Comparison of ENCODE assay signal across 10 cellular contexts in genomic region chr12:69331846-69332684, GRCh38. TPM values are rescaled to one million over a fixed set of nuclear protein-coding genes. Genes with fewer than 3 reads are reported as not detected.
DNase-seq lines count a peak whose midpoint lies in the region; FAIRE-seq and TF ChIP-seq lines count a peak whose summit lies in the region.
"Had no signal": no experiment of that assay in that cellular context is flagged by ENCODE, and none has a peak within 500 bp of the region (broad histone marks: within the 10 kb centered on the region; RNA-seq: fewer than 3 reads in every experiment).

No MANE protein-coding gene starts in this region.

- H4K20me1 ChIP-seq in SK-N-SH (ENCODE audit: insufficient read depth): no peaks in the 10 kb centered on the region

- TF ChIP-seq CTCF in HL-60 (IDR thresholded peaks at IDR 0.05; ENCODE audit: insufficient read depth, low read length): no peak
- no peak for TF ChIP-seq CTCF in colonic mucosa (IDR thresholded peaks at IDR 0.05)
- TF ChIP-seq CTCF in nephron (IDR thresholded peaks at IDR 0.05; ENCODE audit: unreplicated experiment in 3 of 3): no peak
- no peak for TF ChIP-seq CTCF in GM20000 (IDR thresholded peaks at IDR 0.05; ENCODE audit: extremely low read depth, missing control alignments)
- TF ChIP-seq CTCF in SK-N-SH (IDR thresholded peaks at IDR 0.05): no peak

- H3K36me3 ChIP-seq in colonic mucosa (no peaks in the 10 kb centered on the region), SK-N-SH (replicated peaks in 1 of 2; ENCODE audit: control insufficient read depth in 1 of 2, insufficient read depth in 2 of 2, low read length in 1 of 2) (no peaks in the 10 kb centered on the region)

- H3K4me1 ChIP-seq in colonic mucosa (no peaks in the 10 kb centered on the region), SK-N-SH (ENCODE audit: control insufficient read depth in 1 of 2, insufficient read depth in 2 of 2, low read depth in 1 of 2, low read length in 1 of 2) (no peaks in the 10 kb centered on the region; a peak in 1 of 4 replicates)

- no peaks in the 10 kb centered on the region for H3K9me3 ChIP-seq in colonic mucosa
- H3K9me3 ChIP-seq in SK-N-SH: no peaks in the 10 kb centered on the region

- FAIRE-seq in HTR-8/SVneo (lab: Jason Lieb, UNC): no peak
- FAIRE-seq: endometrium, G401.6 had no signal

- peak overlapping the region in 1 of 2 donors; percentile 89 for H3K9ac ChIP-seq in colonic mucosa (ENCODE audit: low read depth in 2 of 2, low read length in 2 of 2)
- no peak overlapping the region for H3K9ac ChIP-seq in SK-N-SH

- CTCF ChIA-PET in SK-N-SH (lab: Yijun Ruan, JAX): interaction anchor here (0.8 to 2.1 kb wide), 4 partner anchors 15 to 238 kb away, joined by 3 to 7 read pairs (median 6); no protein-coding TSS in a partner anchor

- no peak overlapping the region for H2AFZ ChIP-seq in SK-N-SH (ENCODE audit: low read depth)

- no peaks in the 10 kb centered on the region for H3F3A ChIP-seq in SK-N-SH (replicated peaks; ENCODE audit: insufficient read depth)

- H3K9me3 Mint-ChIP-seq in nephron: no peaks in the 10 kb centered on the region

- H3K27ac ChIP-seq in HL-60 (replicated peaks) (peak overlapping the region; percentile 94), colonic mucosa (peak overlapping the region; percentile 86), SK-N-SH (ENCODE audit: low read depth in 2 of 2, low read length in 1 of 2) (no peak overlapping the region)

- H3K27ac Mint-ChIP-seq in nephron: peak overlapping the region; percentile 72 to 90 (median 76)

- WGBS in SK-N-SH (ENCODE audit: low lambda C conversion rate): 87% methylated on average over 20 of the region's 20 CpGs

- DNase-seq in CD1c-positive myeloid dendritic cell (ENCODE audit: extremely low spot score): peak; percentile 85
- DNase-seq in HL-60 (ENCODE audit: low read depth in 1 of 2, low spot score in 1 of 2): peak in 1 of 2 experiments; percentile 81
- peak; percentile 36 for DNase-seq in colonic mucosa
- DNase-seq in HTR-8/SVneo (ENCODE audit: insufficient read length, low spot score): no peak
- DNase-seq in GM20000 (ENCODE audit: low spot score): no peak
- DNase-seq in DMS153 (lab: John Stamatoyannopoulos, UW): no peak
- DNase-seq in SK-N-SH: no peak

- no peaks in the 10 kb centered on the region for H3K9me2 ChIP-seq in SK-N-SH

- TF ChIP-seq RAD21 in SK-N-SH (IDR thresholded peaks at IDR 0.05; ENCODE audit: low read length): no peak

- no peaks in the 10 kb centered on the region for H3K79me2 ChIP-seq in SK-N-SH (ENCODE audit: insufficient read depth)

- no peaks in the 10 kb centered on the region for H3K36me3 Mint-ChIP-seq in nephron (ENCODE audit: low read depth)

- TF ChIP-seq EP300 in SK-N-SH (IDR thresholded peaks at IDR 0.05; ENCODE audit: borderline replicate concordance in 1 of 2, low read depth in 1 of 2, low read length in 1 of 2): no peak

- H3K4me1 Mint-ChIP-seq in nephron: peaks cover 15% of the 10 kb centered on the region

- H3K27me3 Mint-ChIP-seq in nephron (ENCODE audit: low read depth): peaks cover 44% of the 10 kb centered on the region

- H3K4me2 ChIP-seq in SK-N-SH: no peak overlapping the region

- POLR2A ChIA-PET in SK-N-SH (lab: Yijun Ruan, JAX): no interaction called here

- H3K4me3 Mint-ChIP-seq in nephron: peak overlapping the region; percentile 37 to 70 (median 50)

- H3K4me3 ChIP-seq in HL-60 (replicated peaks; ENCODE audit: insufficient read depth, low read length): peak overlapping the region; percentile 42
- H3K4me3 ChIP-seq in colonic mucosa: peak overlapping the region; percentile 29
- no peak overlapping the region for H3K4me3 ChIP-seq in SK-N-SH (ENCODE audit: low read depth in 2 of 2, low read length in 1 of 2)

- H3K27me3 ChIP-seq in HL-60 (ENCODE audit: insufficient read depth, poor library complexity, severe bottlenecking) (no peaks in the 10 kb centered on the region), colonic mucosa (no peaks in the 10 kb centered on the region), SK-N-SH (ENCODE audit: insufficient read depth) (peaks cover 9% of the 10 kb centered on the region; the same call in 1 of the 2 replicates)

- intact Hi-C loops in colonic mucosa (cut with DNase I): no loop called here

TF ChIP-seq in SK-N-SH, 30 proteins besides CTCF, POLR2A, EP300 and RAD21:
- TF ChIP-seq FOSL2 (IDR thresholded peaks at IDR 0.05; ENCODE audit: borderline replicate concordance, low read depth) (no peak), PBX3 (IDR thresholded peaks at IDR 0.05) (no peak), GABPA (IDR thresholded peaks at IDR 0.05; ENCODE audit: low read depth) (no peak), NRF1 (IDR thresholded peaks at IDR 0.05; ENCODE audit: low read depth, low read length) (no peak), YY1 (IDR thresholded peaks at IDR 0.05; ENCODE audit: low read depth) (no peak), TEAD4 (IDR thresholded peaks at IDR 0.05; ENCODE audit: borderline replicate concordance, insufficient read depth) (no peak), REST (IDR thresholded peaks at IDR 0.05; ENCODE audit: low read depth, low read length) (no peak), POLR2AphosphoS5 (IDR thresholded peaks at IDR 0.05; ENCODE audit: low read depth, low read length) (no peak), IRF3 (IDR thresholded peaks at IDR 0.05; ENCODE audit: low read depth, low read length) (no peak), MEF2A (IDR thresholded peaks at IDR 0.05; ENCODE audit: borderline replicate concordance, low read depth) (no peak), RFX5 (IDR thresholded peaks at IDR 0.05; ENCODE audit: low read length) (no peak), GATA2 (CRISPR knock-in tag; IDR thresholded peaks at IDR 0.05) (no peak), SMC3 (IDR thresholded peaks at IDR 0.05; ENCODE audit: low read depth, low read length) (no peak), TAF1 (IDR thresholded peaks at IDR 0.05; ENCODE audit: borderline replicate concordance, low read depth, low read length) (no peak), USF1 (IDR thresholded peaks at IDR 0.05; ENCODE audit: borderline replicate concordance, low read depth) (no peak), RXRA (IDR thresholded peaks at IDR 0.05; ENCODE audit: borderline replicate concordance, low read depth) (no peak), TCF12 (IDR thresholded peaks at IDR 0.05) (no peak)
TF ChIP-seq in SK-N-SH: peak in this region for 0.

RNA-seq across cellular contexts. Expression of gene LYZ, which starts 16.1 kb away (rescaled TPM):
- 100 to 1,000 TPM in 1 of 2 donors, 10 to 100 TPM in 1; 20.6 to 162 TPM for total RNA-seq in colonic mucosa
- polyA plus RNA-seq in SK-N-SH (2012; rRNA removed): not detected in 2 replicates
- 0.01 and 0.03 TPM in 2 replicates for polyA plus RNA-seq in SK-N-SH (2012; cell fraction: cytosol; rRNA removed)
- 0.05 TPM in 1 of 2 replicates, not detected in the other for polyA plus RNA-seq in SK-N-SH (2012; cell fraction: nucleus; rRNA removed)

RNA-seq across cellular contexts. Expression of gene YEATS4, which starts 27.5 kb away (rescaled TPM):
- total RNA-seq in colonic mucosa: 10 to 100 TPM; 16.4 to 18.2 TPM
- polyA plus RNA-seq in SK-N-SH (2012; rRNA removed): 11.4 and 13.2 TPM in 2 replicates
- 12.1 and 17.1 TPM in 2 replicates for polyA plus RNA-seq in SK-N-SH (2012; cell fraction: cytosol; rRNA removed)
- 7.5 and 8.5 TPM in 2 replicates for polyA plus RNA-seq in SK-N-SH (2012; cell fraction: nucleus; rRNA removed)

Comparison
In these comparisons a context has a peak if more than half of its experiments do, and no peak if none do; other contexts are left out.
1. DNase-seq: peak in CD1c-positive myeloid dendritic cell (single experiment) and colonic mucosa (single experiment); none in HTR-8/SVneo (single experiment), GM20000 (single experiment), DMS153 (single experiment) and SK-N-SH (single experiment).
2. H3K27ac ChIP-seq: peak in HL-60 (single experiment) and colonic mucosa (single experiment); none in SK-N-SH (0 of 2).
3. H3K4me3 ChIP-seq: peak in HL-60 (single experiment) and colonic mucosa (single experiment); none in SK-N-SH (0 of 2).